In genomic region chr18:63321291-63321690, GRCh38 we compare ENCODE assay signal across 8 cellular contexts. TPM values are rescaled to one million over a fixed set of nuclear protein-coding genes. Genes with fewer than 3 reads are reported as not detected.
DNase-seq lines count a peak whose midpoint lies in the region; ATAC-seq and TF ChIP-seq lines count a peak whose summit lies in the region.

No MANE protein-coding gene starts in this region.

- H3K9me3 Mint-ChIP-seq in activated T-cell treated with anti-CD3 and anti-CD28 coated beads, Interleukin-2, amount 50 U/mL, for 4 hours, result no peaks in the 10 kb centered on the region

- peaks cover 52% of the 10 kb centered on the region for H3K27me3 ChIP-seq in iPS-20b (ENCODE audit: insufficient read depth, low read length)
- H3K27me3 ChIP-seq in tibial artery, result no peaks in the 10 kb centered on the region

- peak overlapping the region; percentile 88 for H3K4me3 Mint-ChIP-seq in activated T-cell treated with anti-CD3 and anti-CD28 coated beads, Interleukin-2, amount 50 U/mL, for 4 hours

- peaks cover 12% of the 10 kb centered on the region for H3K36me3 Mint-ChIP-seq in activated T-cell treated with anti-CD3 and anti-CD28 coated beads, Interleukin-2, amount 50 U/mL, for 4 hours (ENCODE audit: insufficient read depth)

- TF ChIP-seq CTCF in VCaP (conservative IDR thresholded peaks at IDR 0.05) (no peak), tibial artery (IDR thresholded peaks at IDR 0.05) (no peak)

- H3K4me1 ChIP-seq in iPS-20b (ENCODE audit: insufficient read depth, low read length), result peaks cover 7% of the 10 kb centered on the region; the same call in 1 of the 2 replicates
- H3K4me1 ChIP-seq in tibial artery, result peaks cover 0 to 39% (median 19%) of the 10 kb centered on the region in 4 donors

- H3K36me3 ChIP-seq in iPS-20b (ENCODE audit: insufficient read depth, low read depth, low read length) (no peaks in the 10 kb centered on the region), tibial artery (no peaks in the 10 kb centered on the region)

- intact Hi-C loops in tibial artery (cut with DNase I; ENCODE audit: low total_unique reads), result loop anchor here (5.0 kb wide), 2 partner anchors 189 to 304 kb away; no protein-coding TSS in a partner anchor

- no peaks in the 10 kb centered on the region for H3K27me3 Mint-ChIP-seq in activated T-cell treated with anti-CD3 and anti-CD28 coated beads, Interleukin-2, amount 50 U/mL, for 4 hours (ENCODE audit: low read depth)

- no peaks in the 10 kb centered on the region for H3K9me3 ChIP-seq in iPS-20b (ENCODE audit: insufficient read depth, low read depth, low read length)
- no peaks in the 10 kb centered on the region for H3K9me3 ChIP-seq in tibial artery

- peak overlapping the region; percentile 69; the same call in 1 of the 2 replicates for H3K9ac ChIP-seq in iPS-20b (ENCODE audit: low read depth, low read length)

- peak overlapping the region; percentile 78 for H3K4me3 ChIP-seq in iPS-20b (ENCODE audit: low read length)
- H3K4me3 ChIP-seq in tibial artery, result no peak overlapping the region

- no peak for ATAC-seq in activated T-cell treated with anti-CD3 and anti-CD28 coated beads, Interleukin-2, amount 50 U/mL, for 4 hours
- ATAC-seq in HG03354 (IDR thresholded peaks at IDR 0.05; ENCODE audit: poor library complexity, severe bottlenecking, unreplicated experiment), result no peak

- no peak for DNase-seq in activated T-cell treated with anti-CD3 and anti-CD28 coated beads, Interleukin-2, amount 50 U/mL, for 4 hours
- DNase-seq in activated T-cell treated with anti-CD3 and anti-CD28 coated beads, Interleukin-2, amount 50 U/mL, for 1 hour, result no peak
- DNase-seq in tibial artery (no peak), cerebellum (ENCODE audit: low spot score) (no peak), NCI-H2196 (lab: John Stamatoyannopoulos, UW; ENCODE audit: unreplicated experiment) (no peak)

- H3K27ac ChIP-seq in VCaP (peak overlapping the region; percentile 89), iPS-20b (ENCODE audit: low read length) (no peak overlapping the region), tibial artery (peak overlapping the region; percentile 83 to 91)

- H3K4me1 Mint-ChIP-seq in activated T-cell treated with anti-CD3 and anti-CD28 coated beads, Interleukin-2, amount 50 U/mL, for 4 hours (ENCODE audit: low read depth), result peaks cover 21% of the 10 kb centered on the region

RNA-seq across cellular contexts. Expression of gene BCL2, which starts 1.7 kb away (rescaled TPM):
- 10 to 100 TPM; 45.0 to 71.4 (median 66.6) TPM for total RNA-seq in activated T-cell treated with anti-CD3 and anti-CD28 coated beads, Interleukin-2, amount 50 U/mL, for 4 hours
- total RNA-seq in cerebellum, result 33.4 TPM

RNA-seq across cellular contexts. Expression of gene KDSR, which starts 45.7 kb away (rescaled TPM):
- 10 to 100 TPM; 64.6 to 78.2 (median 76.2) TPM for total RNA-seq in activated T-cell treated with anti-CD3 and anti-CD28 coated beads, Interleukin-2, amount 50 U/mL, for 4 hours
- 18.9 TPM for total RNA-seq in cerebellum
